In genomic region chr20:38804682-38805501, GRCh38 we compare ENCODE assay signal across 9 cellular contexts.
DNase-seq lines count a peak whose midpoint lies in the region; ATAC-seq and TF ChIP-seq lines count a peak whose summit lies in the region.
"Had no signal": no experiment of that assay in that cellular context is flagged by ENCODE, and none has a peak within 500 bp of the region (broad histone marks: within the 10 kb centered on the region; RNA-seq: fewer than 3 reads in every experiment).

No MANE protein-coding gene starts in this region.

- peak overlapping the region; percentile 39; the same call in 1 of the 2 replicates for H3K9ac ChIP-seq in iPS-20b (ENCODE audit: low read depth, low read length)

- peak; percentile 71 for DNase-seq in NK-92 treated with Interleukin-12 subunit alpha and Interleukin-12 subunit beta, amount 100 ng/mL, for 24 hours (lab: John Stamatoyannopoulos, UW)
- DNase-seq in NK-92 (lab: John Stamatoyannopoulos, UW; ENCODE audit: unreplicated experiment) (no peak), RWPE2 (ENCODE audit: low spot score) (peak; percentile 72), NCI-H146 (lab: John Stamatoyannopoulos, UW) (no peak)
- peak; percentile 67 for DNase-seq in activated gamma-delta T cell treated with anti-CD3 and anti-CD28 coated beads, Interleukin-2, amount 50 U/mL, for 16 hours (ENCODE audit: low read depth)
- DNase-seq in stimulated activated CD4-positive, alpha-beta T cell treated with anti-CD3 and anti-CD28 coated beads, Interleukin-1b, Interleukin-23, amount 100 ng/mL, for 48 hours, result peak; percentile 68

- no peak overlapping the region for H3K27ac ChIP-seq in RWPE2 (ENCODE audit: poor library complexity, severe bottlenecking)
- no peak overlapping the region for H3K27ac ChIP-seq in iPS-20b (ENCODE audit: low read length)
- H3K27ac ChIP-seq: 22Rv1 had no signal

- no peaks in the 10 kb centered on the region for H3K4me1 ChIP-seq in RWPE2 (ENCODE audit: insufficient read depth, poor library complexity, severe bottlenecking)
- peaks cover 18% of the 10 kb centered on the region; the same call in 1 of the 2 replicates for H3K4me1 ChIP-seq in iPS-20b (ENCODE audit: insufficient read depth, low read length)

- ATAC-seq in RWPE2 (ENCODE audit: low read depth) (no peak), HG03025 (IDR thresholded peaks at IDR 0.05; ENCODE audit: low FRiP score, unreplicated experiment) (no peak)

- H3K27me3 ChIP-seq in RWPE2 (ENCODE audit: insufficient read depth, poor library complexity, severe bottlenecking) (peaks cover 46% of the 10 kb centered on the region), iPS-20b (ENCODE audit: insufficient read depth, low read length) (peaks cover 26% of the 10 kb centered on the region)

- H3K36me3 ChIP-seq in RWPE2 (ENCODE audit: low read depth), result no peaks in the 10 kb centered on the region
- no peaks in the 10 kb centered on the region for H3K36me3 ChIP-seq in iPS-20b (ENCODE audit: insufficient read depth, low read depth, low read length)

- H3K9me3 ChIP-seq in RWPE2 (ENCODE audit: severe bottlenecking), result no peaks in the 10 kb centered on the region
- no peaks in the 10 kb centered on the region for H3K9me3 ChIP-seq in iPS-20b (ENCODE audit: insufficient read depth, low read depth, low read length)

- no peak for TF ChIP-seq CTCF in RWPE2 (IDR thresholded peaks at IDR 0.05; ENCODE audit: poor library complexity, severe bottlenecking)

- H3K4me3 ChIP-seq in RWPE2 (ENCODE audit: severe bottlenecking) (peak overlapping the region; percentile 34), iPS-20b (ENCODE audit: low read length) (peak overlapping the region; percentile 79)

Comparison
In these comparisons a context has a peak if more than half of its experiments do, and no peak if none do; other contexts are left out.
1. DNase-seq: peak in NK-92 treated with Interleukin-12 subunit alpha and Interleukin-12 subunit beta, amount 100 ng/mL, for 24 hours (single experiment), RWPE2 (single experiment), activated gamma-delta T cell treated with anti-CD3 and anti-CD28 coated beads, Interleukin-2, amount 50 U/mL, for 16 hours (single experiment) and stimulated activated CD4-positive, alpha-beta T cell treated with anti-CD3 and anti-CD28 coated beads, Interleukin-1b, Interleukin-23, amount 100 ng/mL, for 48 hours (single experiment); none in NK-92 (single experiment) and NCI-H146 (single experiment).